Comparison of ENCODE assay signal across 2 cellular contexts in genomic region chr15:41926184-41927056, GRCh38.
TF ChIP-seq lines count a peak whose summit lies in the region.

No MANE protein-coding gene starts in this region.

TF ChIP-seq in GM23338, 12 proteins besides CTCF, POLR2A, EP300 and RAD21 (continued from another document):
- TF ChIP-seq, protein P1, sequence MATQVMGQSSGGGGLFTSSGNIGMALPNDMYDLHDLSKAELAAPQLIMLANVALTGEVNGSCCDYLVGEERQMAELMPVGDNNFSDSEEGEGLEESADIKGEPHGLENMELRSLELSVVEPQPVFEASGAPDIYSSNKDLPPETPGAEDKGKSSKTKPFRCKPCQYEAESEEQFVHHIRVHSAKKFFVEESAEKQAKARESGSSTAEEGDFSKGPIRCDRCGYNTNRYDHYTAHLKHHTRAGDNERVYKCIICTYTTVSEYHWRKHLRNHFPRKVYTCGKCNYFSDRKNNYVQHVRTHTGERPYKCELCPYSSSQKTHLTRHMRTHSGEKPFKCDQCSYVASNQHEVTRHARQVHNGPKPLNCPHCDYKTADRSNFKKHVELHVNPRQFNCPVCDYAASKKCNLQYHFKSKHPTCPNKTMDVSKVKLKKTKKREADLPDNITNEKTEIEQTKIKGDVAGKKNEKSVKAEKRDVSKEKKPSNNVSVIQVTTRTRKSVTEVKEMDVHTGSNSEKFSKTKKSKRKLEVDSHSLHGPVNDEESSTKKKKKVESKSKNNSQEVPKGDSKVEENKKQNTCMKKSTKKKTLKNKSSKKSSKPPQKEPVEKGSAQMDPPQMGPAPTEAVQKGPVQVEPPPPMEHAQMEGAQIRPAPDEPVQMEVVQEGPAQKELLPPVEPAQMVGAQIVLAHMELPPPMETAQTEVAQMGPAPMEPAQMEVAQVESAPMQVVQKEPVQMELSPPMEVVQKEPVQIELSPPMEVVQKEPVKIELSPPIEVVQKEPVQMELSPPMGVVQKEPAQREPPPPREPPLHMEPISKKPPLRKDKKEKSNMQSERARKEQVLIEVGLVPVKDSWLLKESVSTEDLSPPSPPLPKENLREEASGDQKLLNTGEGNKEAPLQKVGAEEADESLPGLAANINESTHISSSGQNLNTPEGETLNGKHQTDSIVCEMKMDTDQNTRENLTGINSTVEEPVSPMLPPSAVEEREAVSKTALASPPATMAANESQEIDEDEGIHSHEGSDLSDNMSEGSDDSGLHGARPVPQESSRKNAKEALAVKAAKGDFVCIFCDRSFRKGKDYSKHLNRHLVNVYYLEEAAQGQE (IDR thresholded peaks at IDR 0.05; ENCODE audit: unreplicated experiment): no peak
- TF ChIP-seq ZNF114 (CRISPR knock-in tag; IDR thresholded peaks at IDR 0.05) (no peak), ZNF462 (CRISPR knock-in tag; IDR thresholded peaks at IDR 0.05) (no peak), JUNB (IDR thresholded peaks at IDR 0.05; ENCODE audit: unreplicated experiment) (no peak), NANOG (IDR thresholded peaks at IDR 0.05; ENCODE audit: borderline replicate concordance) (no peak), ZNF331 (CRISPR knock-in tag; IDR thresholded peaks at IDR 0.05; ENCODE audit: low read depth) (no peak), EZH2 (IDR thresholded peaks at IDR 0.05; ENCODE audit: low read depth, unreplicated experiment) (no peak), ETS1 (IDR thresholded peaks at IDR 0.05) (no peak)

TF ChIP-seq in WTC11, 78 proteins besides CTCF, POLR2A, EP300 and RAD21 (continued from another document):
- TF ChIP-seq ZNF263 (CRISPR knock-in tag; IDR thresholded peaks at IDR 0.05; ENCODE audit: low read depth): no peak
- no peak for TF ChIP-seq PREB (CRISPR knock-in tag; IDR thresholded peaks at IDR 0.05; ENCODE audit: borderline replicate concordance)
- TF ChIP-seq EMX1 (CRISPR knock-in tag; IDR thresholded peaks at IDR 0.05): no peak
- no peak for TF ChIP-seq MYBL2 (CRISPR knock-in tag; IDR thresholded peaks at IDR 0.05)
- no peak for TF ChIP-seq ZNF281 (CRISPR knock-in tag; IDR thresholded peaks at IDR 0.05)
- TF ChIP-seq ZNF396 (CRISPR knock-in tag; IDR thresholded peaks at IDR 0.05; ENCODE audit: borderline replicate concordance): no peak
- no peak for TF ChIP-seq ELF4 (CRISPR knock-in tag; IDR thresholded peaks at IDR 0.05; ENCODE audit: low read depth)
- TF ChIP-seq, protein P2, sequence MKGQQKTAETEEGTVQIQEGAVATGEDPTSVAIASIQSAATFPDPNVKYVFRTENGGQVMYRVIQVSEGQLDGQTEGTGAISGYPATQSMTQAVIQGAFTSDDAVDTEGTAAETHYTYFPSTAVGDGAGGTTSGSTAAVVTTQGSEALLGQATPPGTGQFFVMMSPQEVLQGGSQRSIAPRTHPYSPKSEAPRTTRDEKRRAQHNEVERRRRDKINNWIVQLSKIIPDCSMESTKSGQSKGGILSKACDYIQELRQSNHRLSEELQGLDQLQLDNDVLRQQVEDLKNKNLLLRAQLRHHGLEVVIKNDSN (CRISPR knock-in tag; IDR thresholded peaks at IDR 0.05): no peak
- TF ChIP-seq ZNF425 (CRISPR knock-in tag; conservative IDR thresholded peaks at IDR 0.05): no peak
- no peak for TF ChIP-seq NR3C1 (CRISPR knock-in tag; conservative IDR thresholded peaks at IDR 0.05; ENCODE audit: low read depth)
- no peak for TF ChIP-seq ESRRA (CRISPR knock-in tag; IDR thresholded peaks at IDR 0.05; ENCODE audit: borderline replicate concordance)
- TF ChIP-seq IRF1 (CRISPR knock-in tag; IDR thresholded peaks at IDR 0.05): no peak
